ENCODE assay signal across 8 cellular contexts in the genomic region with DNA sequence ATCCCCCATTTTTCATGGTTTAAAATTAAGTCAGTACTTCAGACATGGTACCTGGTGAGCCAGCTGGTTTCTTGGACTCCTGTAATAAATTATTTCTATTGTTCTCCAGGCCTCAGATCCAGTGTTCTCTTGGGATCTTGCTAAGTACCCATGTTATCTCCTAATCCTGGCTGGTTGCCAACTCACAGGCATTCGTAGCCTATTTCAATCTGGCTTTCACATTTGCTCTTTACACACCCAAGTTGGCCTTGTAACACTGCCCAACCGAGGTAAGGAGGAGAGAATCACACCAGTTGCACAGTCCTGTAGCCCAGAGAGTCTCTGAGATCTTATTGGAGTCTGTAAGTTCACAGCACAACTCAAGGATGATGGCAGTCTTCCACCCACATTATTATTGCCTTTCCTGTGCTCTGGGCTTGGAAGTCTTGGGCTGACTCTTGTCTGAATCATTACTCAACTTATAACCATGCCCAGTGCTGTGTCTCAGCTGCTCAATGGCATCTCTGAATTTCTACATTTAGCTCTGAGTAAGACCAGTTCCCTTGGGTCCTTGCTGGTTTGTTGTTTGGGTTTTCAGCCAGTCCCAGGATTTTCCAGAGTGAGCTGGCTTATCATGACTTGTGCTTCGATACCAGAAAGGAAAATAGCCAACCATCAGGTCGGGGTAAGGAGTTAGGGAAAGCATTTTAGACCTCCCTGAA.
DNase-seq lines count a peak whose midpoint lies in the region; ATAC-seq and TF ChIP-seq lines count a peak whose summit lies in the region.

No MANE protein-coding gene starts in this region.

- POLR2A ChIA-PET in activated CD8-positive, alpha-beta T cell treated with anti-CD3 and anti-CD28 coated beads, Interleukin-2, amount 10 ng/mL, durations not matched to agents 7 days and 5 days (lab: Charles Lee): no interaction called here

- peaks cover 5% of the 10 kb centered on the region for H3K4me1 Mint-ChIP-seq in activated CD8-positive, alpha-beta T cell treated with anti-CD3 and anti-CD28 coated beads, Interleukin-2, amount 10 ng/mL, durations not matched to agents 7 days and 5 days (ENCODE audit: low read depth)

- no peak for TF ChIP-seq CTCF in coronary artery (IDR thresholded peaks at IDR 0.05)

- H3K4me3 Mint-ChIP-seq in activated CD8-positive, alpha-beta T cell treated with anti-CD3 and anti-CD28 coated beads, Interleukin-2, amount 10 ng/mL, durations not matched to agents 7 days and 5 days: no peak overlapping the region

- peaks cover 3% of the 10 kb centered on the region for H3K27me3 Mint-ChIP-seq in activated CD8-positive, alpha-beta T cell treated with anti-CD3 and anti-CD28 coated beads, Interleukin-2, amount 10 ng/mL, durations not matched to agents 7 days and 5 days (ENCODE audit: low read depth)

- H3K27ac ChIP-seq in coronary artery: peak overlapping the region; percentile 40 to 90

- ATAC-seq in HG02623 (IDR thresholded peaks at IDR 0.05; ENCODE audit: unreplicated experiment): no peak
- ATAC-seq in activated CD8-positive, alpha-beta T cell treated with anti-CD3 and anti-CD28 coated beads, Interleukin-2, amount 10 ng/mL, durations not matched to agents 7 days and 5 days: no peak

- H3K27ac Mint-ChIP-seq in activated CD8-positive, alpha-beta T cell treated with anti-CD3 and anti-CD28 coated beads, Interleukin-2, amount 10 ng/mL, durations not matched to agents 7 days and 5 days: no peak overlapping the region

- CTCF ChIA-PET in activated CD8-positive, alpha-beta T cell treated with anti-CD3 and anti-CD28 coated beads, Interleukin-2, amount 10 ng/mL, durations not matched to agents 7 days and 5 days (lab: Charles Lee): interaction anchor here (1.1 to 1.5 kb wide), 2 partner anchors 10 to 78 kb away, joined by 3 to 4 read pairs; no protein-coding TSS in a partner anchor

- H3K4me3 ChIP-seq in coronary artery: peak overlapping the region; percentile 40

- H3K36me3 Mint-ChIP-seq in activated CD8-positive, alpha-beta T cell treated with anti-CD3 and anti-CD28 coated beads, Interleukin-2, amount 10 ng/mL, durations not matched to agents 7 days and 5 days (ENCODE audit: low read depth): no peaks in the 10 kb centered on the region

- H3K9me3 Mint-ChIP-seq in activated CD8-positive, alpha-beta T cell treated with anti-CD3 and anti-CD28 coated beads, Interleukin-2, amount 10 ng/mL, durations not matched to agents 7 days and 5 days (ENCODE audit: insufficient read depth): peaks cover 5% of the 10 kb centered on the region

- DNase-seq in EL (peak; percentile 96), NCI-H187 treated with DMSO at 0.1 percent for 48 hours (lab: John Stamatoyannopoulos, UW) (peak; percentile 91), coronary artery (ENCODE audit: low spot score) (peak; percentile 76), non-pigmented ciliary epithelial cell (ENCODE audit: low read depth) (peak; percentile 93), ecto neural progenitor cell (ENCODE audit: low spot score) (no peak), nucleus accumbens (lab: John Stamatoyannopoulos, UW) (no peak)
- DNase-seq in activated CD8-positive, alpha-beta T cell treated with anti-CD3 and anti-CD28 coated beads, Interleukin-2, amount 10 ng/mL, durations not matched to agents 7 days and 5 days: no peak

Comparison
In these comparisons a context has a peak if more than half of its experiments do, and no peak if none do; other contexts are left out.
1. DNase-seq: peak in EL (single experiment), NCI-H187 treated with DMSO at 0.1 percent for 48 hours (single experiment), coronary artery (single experiment) and non-pigmented ciliary epithelial cell (single experiment); none in activated CD8-positive, alpha-beta T cell treated with anti-CD3 and anti-CD28 coated beads, Interleukin-2, amount 10 ng/mL, durations not matched to agents 7 days and 5 days (single experiment), ecto neural progenitor cell (single experiment) and nucleus accumbens (0 of 56).